In genomic region chr5:135230326-135230925, GRCh38 we compare ENCODE assay signal across 10 cellular contexts.
DNase-seq lines count a peak whose midpoint lies in the region; ATAC-seq and TF ChIP-seq lines count a peak whose summit lies in the region.
"Had no signal": no experiment of that assay in that cellular context is flagged by ENCODE, and none has a peak within 500 bp of the region (broad histone marks: within the 10 kb centered on the region; RNA-seq: fewer than 3 reads in every experiment).

No MANE protein-coding gene starts in this region.

- peaks cover 7% of the 10 kb centered on the region for H3K4me1 ChIP-seq in foreskin keratinocyte

- peaks cover 10% of the 10 kb centered on the region for H3K27me3 ChIP-seq in foreskin keratinocyte

- H3K27ac ChIP-seq in foreskin keratinocyte, result no peak overlapping the region

- DNase-seq in HCEC 1CT (peak; percentile 79), SW480 (ENCODE audit: low spot score) (peak; percentile 55), foreskin keratinocyte (peak in 1 of 2 donors; percentile 44), skeletal muscle cell (ENCODE audit: low read depth) (peak; percentile 56), superior temporal gyrus (ENCODE audit: extremely low spot score) (no peak), HuH-7.5 (ENCODE audit: low spot score) (no peak)
- DNase-seq: activated B cell treated with CpG ODN at 0.5 μM for 24 hours, NCI-H2029 treated with DMSO at 0.1 percent for 48 hours had no signal

- ATAC-seq in foreskin keratinocyte (peak; percentile 70), GM19467 (IDR thresholded peaks at IDR 0.05; ENCODE audit: unreplicated experiment) (no peak), HG03280 (IDR thresholded peaks at IDR 0.05; ENCODE audit: unreplicated experiment) (no peak)

- TF ChIP-seq CTCF in foreskin keratinocyte (conservative IDR thresholded peaks at IDR 0.05), result no peak

- no peak overlapping the region for H3K4me3 ChIP-seq in skeletal muscle cell (ENCODE audit: low read depth, low read length)

Comparison
In these comparisons a context has a peak if more than half of its experiments do, and no peak if none do; other contexts are left out.
1. DNase-seq: peak in HCEC 1CT (single experiment), SW480 (single experiment) and skeletal muscle cell (single experiment); none in superior temporal gyrus (single experiment) and HuH-7.5 (single experiment).